ENCODE assay signal across 1 cellular context in the genomic region with DNA sequence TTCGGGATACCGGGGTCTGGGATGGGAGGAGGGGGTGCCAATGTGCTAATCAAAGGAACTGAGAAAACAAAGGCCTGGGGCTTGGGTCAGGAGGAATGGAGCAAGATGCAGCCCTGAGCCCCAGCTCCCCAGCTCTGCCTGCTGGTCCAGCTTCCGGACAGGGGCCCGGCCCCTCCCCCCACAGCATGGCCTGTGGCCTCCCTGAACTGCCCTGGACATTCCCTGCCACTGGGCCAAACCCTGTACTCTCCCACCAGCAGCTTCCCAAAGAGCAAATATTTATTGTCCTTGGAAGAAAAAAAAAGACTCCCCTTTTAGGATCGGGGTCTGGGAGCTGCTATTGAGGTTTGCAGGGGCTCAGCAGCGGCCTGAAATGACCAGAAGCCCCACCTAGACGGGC.
A peak's percentile ranks its signal among the peaks of the same experiment; 100 is the strongest.
TF ChIP-seq lines count a peak whose summit lies in the region.

No MANE protein-coding gene starts in this region.

TF ChIP-seq in HepG2, 621 proteins besides CTCF, POLR2A, EP300 and RAD21 (continued from another document and continues in another):
- TF ChIP-seq, protein P1, sequence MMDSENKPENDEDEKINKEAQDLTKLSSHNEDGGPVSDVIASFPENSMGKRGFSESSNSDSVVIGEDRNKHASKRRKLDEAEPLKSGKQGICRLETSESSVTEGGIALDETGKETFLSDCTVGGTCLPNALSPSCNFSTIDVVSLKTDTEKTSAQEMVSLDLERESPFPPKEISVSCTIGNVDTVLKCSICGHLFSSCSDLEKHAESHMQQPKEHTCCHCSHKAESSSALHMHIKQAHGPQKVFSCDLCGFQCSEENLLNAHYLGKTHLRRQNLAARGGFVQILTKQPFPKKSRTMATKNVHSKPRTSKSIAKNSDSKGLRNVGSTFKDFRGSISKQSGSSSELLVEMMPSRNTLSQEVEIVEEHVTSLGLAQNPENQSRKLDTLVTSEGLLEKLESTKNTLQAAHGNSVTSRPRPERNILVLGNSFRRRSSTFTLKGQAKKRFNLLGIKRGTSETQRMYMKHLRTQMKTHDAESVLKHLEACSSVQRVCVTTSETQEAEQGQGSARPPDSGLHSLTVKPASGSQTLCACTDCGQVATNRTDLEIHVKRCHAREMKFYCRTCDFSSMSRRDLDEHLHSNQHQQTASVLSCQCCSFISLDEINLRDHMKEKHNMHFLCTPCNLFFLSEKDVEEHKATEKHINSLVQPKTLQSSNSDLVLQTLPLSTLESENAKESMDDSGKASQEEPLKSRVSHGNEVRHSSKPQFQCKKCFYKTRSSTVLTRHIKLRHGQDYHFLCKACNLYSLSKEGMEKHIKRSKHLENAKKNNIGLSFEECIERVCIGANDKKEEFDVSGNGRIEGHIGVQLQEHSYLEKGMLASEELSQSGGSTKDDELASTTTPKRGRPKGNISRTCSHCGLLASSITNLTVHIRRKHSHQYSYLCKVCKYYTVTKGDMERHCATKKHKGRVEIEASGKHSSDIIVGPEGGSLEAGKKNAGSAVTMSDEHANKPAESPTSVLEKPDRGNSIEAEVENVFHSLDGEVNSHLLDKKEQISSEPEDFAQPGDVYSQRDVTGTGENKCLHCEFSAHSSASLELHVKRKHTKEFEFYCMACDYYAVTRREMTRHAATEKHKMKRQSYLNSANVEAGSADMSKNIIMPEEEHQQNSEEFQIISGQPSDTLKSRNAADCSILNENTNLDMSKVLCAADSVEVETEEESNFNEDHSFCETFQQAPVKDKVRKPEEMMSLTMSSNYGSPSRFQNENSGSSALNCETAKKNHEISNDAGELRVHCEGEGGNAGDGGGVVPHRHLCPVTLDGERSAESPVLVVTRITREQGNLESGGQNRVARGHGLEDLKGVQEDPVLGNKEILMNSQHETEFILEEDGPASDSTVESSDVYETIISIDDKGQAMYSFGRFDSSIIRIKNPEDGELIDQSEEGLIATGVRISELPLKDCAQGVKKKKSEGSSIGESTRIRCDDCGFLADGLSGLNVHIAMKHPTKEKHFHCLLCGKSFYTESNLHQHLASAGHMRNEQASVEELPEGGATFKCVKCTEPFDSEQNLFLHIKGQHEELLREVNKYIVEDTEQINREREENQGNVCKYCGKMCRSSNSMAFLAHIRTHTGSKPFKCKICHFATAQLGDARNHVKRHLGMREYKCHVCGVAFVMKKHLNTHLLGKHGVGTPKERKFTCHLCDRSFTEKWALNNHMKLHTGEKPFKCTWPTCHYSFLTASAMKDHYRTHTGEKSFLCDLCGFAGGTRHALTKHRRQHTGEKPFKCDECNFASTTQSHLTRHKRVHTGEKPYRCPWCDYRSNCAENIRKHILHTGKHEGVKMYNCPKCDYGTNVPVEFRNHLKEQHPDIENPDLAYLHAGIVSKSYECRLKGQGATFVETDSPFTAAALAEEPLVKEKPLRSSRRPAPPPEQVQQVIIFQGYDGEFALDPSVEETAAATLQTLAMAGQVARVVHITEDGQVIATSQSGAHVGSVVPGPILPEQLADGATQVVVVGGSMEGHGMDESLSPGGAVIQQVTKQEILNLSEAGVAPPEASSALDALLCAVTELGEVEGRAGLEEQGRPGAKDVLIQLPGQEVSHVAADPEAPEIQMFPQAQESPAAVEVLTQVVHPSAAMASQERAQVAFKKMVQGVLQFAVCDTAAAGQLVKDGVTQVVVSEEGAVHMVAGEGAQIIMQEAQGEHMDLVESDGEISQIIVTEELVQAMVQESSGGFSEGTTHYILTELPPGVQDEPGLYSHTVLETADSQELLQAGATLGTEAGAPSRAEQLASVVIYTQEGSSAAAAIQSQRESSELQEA (CRISPR knock-in tag; IDR thresholded peaks at IDR 0.05; ENCODE audit: not compliant biosample characterization), result no peak
- TF ChIP-seq JUN (CRISPR knock-in tag; IDR thresholded peaks at IDR 0.05), result no peak
- TF ChIP-seq MAFG (CRISPR knock-in tag; IDR thresholded peaks at IDR 0.05), result no peak
- TF ChIP-seq, protein P2, sequence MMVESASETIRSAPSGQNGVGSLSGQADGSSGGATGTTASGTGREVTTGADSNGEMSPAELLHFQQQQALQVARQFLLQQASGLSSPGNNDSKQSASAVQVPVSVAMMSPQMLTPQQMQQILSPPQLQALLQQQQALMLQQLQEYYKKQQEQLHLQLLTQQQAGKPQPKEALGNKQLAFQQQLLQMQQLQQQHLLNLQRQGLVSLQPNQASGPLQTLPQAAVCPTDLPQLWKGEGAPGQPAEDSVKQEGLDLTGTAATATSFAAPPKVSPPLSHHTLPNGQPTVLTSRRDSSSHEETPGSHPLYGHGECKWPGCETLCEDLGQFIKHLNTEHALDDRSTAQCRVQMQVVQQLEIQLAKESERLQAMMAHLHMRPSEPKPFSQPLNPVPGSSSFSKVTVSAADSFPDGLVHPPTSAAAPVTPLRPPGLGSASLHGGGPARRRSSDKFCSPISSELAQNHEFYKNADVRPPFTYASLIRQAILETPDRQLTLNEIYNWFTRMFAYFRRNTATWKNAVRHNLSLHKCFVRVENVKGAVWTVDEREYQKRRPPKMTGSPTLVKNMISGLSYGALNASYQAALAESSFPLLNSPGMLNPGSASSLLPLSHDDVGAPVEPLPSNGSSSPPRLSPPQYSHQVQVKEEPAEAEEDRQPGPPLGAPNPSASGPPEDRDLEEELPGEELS (CRISPR knock-in tag; IDR thresholded peaks at IDR 0.05), result peak; percentile 20; the same call in 1 of the 2 replicates
- no peak for TF ChIP-seq ZNF709 (CRISPR knock-in tag; IDR thresholded peaks at IDR 0.05)
- no peak for TF ChIP-seq GABPA (IDR thresholded peaks at IDR 0.05; ENCODE audit: low read depth, low read length)
- TF ChIP-seq GABPA (CRISPR knock-in tag; IDR thresholded peaks at IDR 0.05; ENCODE audit: low read depth), result no peak
- TF ChIP-seq CENPX (CRISPR knock-in tag; IDR thresholded peaks at IDR 0.05), result no peak
- TF ChIP-seq ZSCAN30 (CRISPR knock-in tag; IDR thresholded peaks at IDR 0.05), result no peak
- no peak for TF ChIP-seq PCBP1 (IDR thresholded peaks at IDR 0.05; ENCODE audit: borderline replicate concordance, low read depth, low read length)
- TF ChIP-seq, protein P3, sequence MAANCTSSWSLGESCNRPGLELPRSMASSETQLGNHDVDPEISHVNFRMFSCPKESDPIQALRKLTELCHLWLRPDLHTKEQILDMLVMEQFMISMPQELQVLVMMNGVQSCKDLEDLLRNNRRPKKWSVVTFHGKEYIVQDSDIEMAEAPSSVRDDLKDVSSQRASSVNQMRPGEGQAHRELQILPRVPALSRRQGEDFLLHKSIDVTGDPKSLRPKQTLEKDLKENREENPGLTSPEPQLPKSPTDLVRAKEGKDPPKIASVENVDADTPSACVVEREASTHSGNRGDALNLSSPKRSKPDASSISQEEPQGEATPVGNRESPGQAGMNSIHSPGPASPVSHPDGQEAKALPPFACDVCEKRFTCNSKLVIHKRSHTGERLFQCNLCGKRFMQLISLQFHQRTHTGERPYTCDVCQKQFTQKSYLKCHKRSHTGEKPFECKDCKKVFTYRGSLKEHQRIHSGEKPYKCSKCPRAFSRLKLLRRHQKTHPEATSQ (CRISPR knock-in tag; IDR thresholded peaks at IDR 0.05; ENCODE audit: borderline replicate concordance), result no peak
- no peak for TF ChIP-seq ZNF749 (CRISPR knock-in tag; IDR thresholded peaks at IDR 0.05; ENCODE audit: borderline replicate concordance)
- no peak for TF ChIP-seq PLRG1 (conservative IDR thresholded peaks at IDR 0.05)
- TF ChIP-seq TCF7L2 (IDR thresholded peaks at IDR 0.05; ENCODE audit: low read depth, low read length), result no peak
- TF ChIP-seq HHEX (CRISPR knock-in tag; IDR thresholded peaks at IDR 0.05), result no peak
- TF ChIP-seq, protein P4, sequence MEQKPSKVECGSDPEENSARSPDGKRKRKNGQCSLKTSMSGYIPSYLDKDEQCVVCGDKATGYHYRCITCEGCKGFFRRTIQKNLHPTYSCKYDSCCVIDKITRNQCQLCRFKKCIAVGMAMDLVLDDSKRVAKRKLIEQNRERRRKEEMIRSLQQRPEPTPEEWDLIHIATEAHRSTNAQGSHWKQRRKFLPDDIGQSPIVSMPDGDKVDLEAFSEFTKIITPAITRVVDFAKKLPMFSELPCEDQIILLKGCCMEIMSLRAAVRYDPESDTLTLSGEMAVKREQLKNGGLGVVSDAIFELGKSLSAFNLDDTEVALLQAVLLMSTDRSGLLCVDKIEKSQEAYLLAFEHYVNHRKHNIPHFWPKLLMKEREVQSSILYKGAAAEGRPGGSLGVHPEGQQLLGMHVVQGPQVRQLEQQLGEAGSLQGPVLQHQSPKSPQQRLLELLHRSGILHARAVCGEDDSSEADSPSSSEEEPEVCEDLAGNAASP (CRISPR knock-in tag; IDR thresholded peaks at IDR 0.05; ENCODE audit: borderline replicate concordance), result 0 out of 2 replicates have a peak, but pooled peaks have one; percentile 26
- no peak for TF ChIP-seq ZNF12 (CRISPR knock-in tag; IDR thresholded peaks at IDR 0.05)
- TF ChIP-seq, protein P5, sequence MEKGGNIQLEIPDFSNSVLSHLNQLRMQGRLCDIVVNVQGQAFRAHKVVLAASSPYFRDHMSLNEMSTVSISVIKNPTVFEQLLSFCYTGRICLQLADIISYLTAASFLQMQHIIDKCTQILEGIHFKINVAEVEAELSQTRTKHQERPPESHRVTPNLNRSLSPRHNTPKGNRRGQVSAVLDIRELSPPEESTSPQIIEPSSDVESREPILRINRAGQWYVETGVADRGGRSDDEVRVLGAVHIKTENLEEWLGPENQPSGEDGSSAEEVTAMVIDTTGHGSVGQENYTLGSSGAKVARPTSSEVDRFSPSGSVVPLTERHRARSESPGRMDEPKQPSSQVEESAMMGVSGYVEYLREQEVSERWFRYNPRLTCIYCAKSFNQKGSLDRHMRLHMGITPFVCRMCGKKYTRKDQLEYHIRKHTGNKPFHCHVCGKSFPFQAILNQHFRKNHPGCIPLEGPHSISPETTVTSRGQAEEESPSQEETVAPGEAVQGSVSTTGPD (CRISPR knock-in tag; IDR thresholded peaks at IDR 0.05), result no peak
- TF ChIP-seq BRD4 (CRISPR knock-in tag; IDR thresholded peaks at IDR 0.05), result no peak
- no peak for TF ChIP-seq NFKB2 (CRISPR knock-in tag; IDR thresholded peaks at IDR 0.05; ENCODE audit: borderline replicate concordance)
- no peak for TF ChIP-seq CBX5 (CRISPR knock-in tag; IDR thresholded peaks at IDR 0.05; ENCODE audit: borderline replicate concordance)
- no peak for TF ChIP-seq KAT8 (CRISPR knock-in tag; IDR thresholded peaks at IDR 0.05)
- TF ChIP-seq ZNF350 (CRISPR knock-in tag; IDR thresholded peaks at IDR 0.05; ENCODE audit: borderline replicate concordance, low read depth), result no peak
- TF ChIP-seq, protein P6, sequence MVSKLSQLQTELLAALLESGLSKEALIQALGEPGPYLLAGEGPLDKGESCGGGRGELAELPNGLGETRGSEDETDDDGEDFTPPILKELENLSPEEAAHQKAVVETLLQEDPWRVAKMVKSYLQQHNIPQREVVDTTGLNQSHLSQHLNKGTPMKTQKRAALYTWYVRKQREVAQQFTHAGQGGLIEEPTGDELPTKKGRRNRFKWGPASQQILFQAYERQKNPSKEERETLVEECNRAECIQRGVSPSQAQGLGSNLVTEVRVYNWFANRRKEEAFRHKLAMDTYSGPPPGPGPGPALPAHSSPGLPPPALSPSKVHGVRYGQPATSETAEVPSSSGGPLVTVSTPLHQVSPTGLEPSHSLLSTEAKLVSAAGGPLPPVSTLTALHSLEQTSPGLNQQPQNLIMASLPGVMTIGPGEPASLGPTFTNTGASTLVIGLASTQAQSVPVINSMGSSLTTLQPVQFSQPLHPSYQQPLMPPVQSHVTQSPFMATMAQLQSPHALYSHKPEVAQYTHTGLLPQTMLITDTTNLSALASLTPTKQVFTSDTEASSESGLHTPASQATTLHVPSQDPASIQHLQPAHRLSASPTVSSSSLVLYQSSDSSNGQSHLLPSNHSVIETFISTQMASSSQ (IDR thresholded peaks at IDR 0.05; ENCODE audit: low read depth), result no peak
- TF ChIP-seq, protein P6 (CRISPR knock-in tag; IDR thresholded peaks at IDR 0.05; ENCODE audit: borderline replicate concordance), result no peak
